ENCODE assay signal across 1 cellular context in the genomic region with DNA sequence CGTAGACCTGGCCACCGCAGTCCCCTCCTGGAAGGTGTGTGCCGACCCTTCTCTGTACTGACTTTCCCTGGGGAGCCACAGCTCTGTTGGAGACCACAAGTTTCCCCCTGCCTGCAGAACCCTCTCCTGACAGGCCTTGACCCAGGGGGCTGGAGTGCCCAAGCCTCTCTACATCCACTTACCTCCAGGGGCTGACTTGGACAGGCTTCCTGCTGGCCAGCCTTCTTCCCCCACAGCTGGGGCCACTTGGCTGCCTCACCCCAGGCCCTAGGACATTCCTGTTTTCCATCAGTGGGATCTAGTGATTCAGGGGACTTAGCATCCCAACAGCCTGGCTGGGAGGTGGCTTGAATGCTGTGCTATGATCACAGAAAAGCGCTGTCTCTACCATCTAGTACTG.
TF ChIP-seq lines count a peak whose summit lies in the region.

No MANE protein-coding gene starts in this region.

TF ChIP-seq in IMR-90, 13 proteins besides CTCF, POLR2A, EP300 and RAD21:
- TF ChIP-seq BHLHE40 (IDR thresholded peaks at IDR 0.05; ENCODE audit: low read depth, low read length) (no peak), MAZ (IDR thresholded peaks at IDR 0.05; ENCODE audit: borderline replicate concordance, low read depth, low read length) (no peak), RCOR1 (IDR thresholded peaks at IDR 0.05; ENCODE audit: insufficient replicate concordance, low read length) (no peak), NFE2L2 (IDR thresholded peaks at IDR 0.05; ENCODE audit: low read depth, low read length) (no peak), CEBPB (IDR thresholded peaks at IDR 0.05; ENCODE audit: low read depth, low read length) (no peak), MXI1 (IDR thresholded peaks at IDR 0.05; ENCODE audit: borderline replicate concordance, low read depth, low read length) (no peak), MAFK (IDR thresholded peaks at IDR 0.05; ENCODE audit: low read depth, low read length) (no peak), SMC3 (IDR thresholded peaks at IDR 0.05; ENCODE audit: low read depth, low read length) (no peak), CHD1 (IDR thresholded peaks at IDR 0.05; ENCODE audit: low read depth, low read length) (no peak), ELK1 (IDR thresholded peaks at IDR 0.05; ENCODE audit: borderline replicate concordance, low read depth, low read length) (no peak), RFX5 (IDR thresholded peaks at IDR 0.05; ENCODE audit: low read depth, low read length) (no peak), FOS (IDR thresholded peaks at IDR 0.05; ENCODE audit: low read depth, low read length) (no peak)
- TF ChIP-seq, protein P1, sequence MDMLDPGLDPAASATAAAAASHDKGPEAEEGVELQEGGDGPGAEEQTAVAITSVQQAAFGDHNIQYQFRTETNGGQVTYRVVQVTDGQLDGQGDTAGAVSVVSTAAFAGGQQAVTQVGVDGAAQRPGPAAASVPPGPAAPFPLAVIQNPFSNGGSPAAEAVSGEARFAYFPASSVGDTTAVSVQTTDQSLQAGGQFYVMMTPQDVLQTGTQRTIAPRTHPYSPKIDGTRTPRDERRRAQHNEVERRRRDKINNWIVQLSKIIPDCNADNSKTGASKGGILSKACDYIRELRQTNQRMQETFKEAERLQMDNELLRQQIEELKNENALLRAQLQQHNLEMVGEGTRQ (IDR thresholded peaks at IDR 0.05; ENCODE audit: low read depth, low read length) = no peak
TF ChIP-seq in IMR-90: peak in this region for 0.
